In the genomic region with DNA sequence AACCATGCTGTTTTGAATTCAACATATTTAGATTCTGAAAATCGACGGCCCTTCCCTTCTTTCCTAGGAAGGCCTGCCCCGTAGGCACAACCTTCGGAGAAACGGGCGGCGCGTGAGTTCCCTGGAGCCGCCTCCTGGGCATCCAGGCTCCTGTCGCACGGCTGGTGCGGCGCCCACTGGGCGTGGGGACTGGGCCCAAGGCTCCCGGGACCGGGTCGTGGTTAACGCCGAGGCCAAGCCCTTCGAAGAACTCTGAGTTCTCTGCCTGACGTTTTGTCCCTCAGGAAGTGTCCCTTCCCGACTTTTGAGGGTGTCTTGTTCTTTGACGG, we compare ENCODE assay signal across 1 cellular context.
TF ChIP-seq lines count a peak whose summit lies in the region.

No MANE protein-coding gene starts in this region.

TF ChIP-seq in GM23338, 12 proteins besides CTCF, POLR2A, EP300 and RAD21 (continued from another document):
- TF ChIP-seq ZNF462 (CRISPR knock-in tag; IDR thresholded peaks at IDR 0.05) (no peak), EZH2phosphoT487 (IDR thresholded peaks at IDR 0.05; ENCODE audit: unreplicated experiment) (peak; percentile 55)
